ENCODE assay signal across 27 cellular contexts in the genomic region with DNA sequence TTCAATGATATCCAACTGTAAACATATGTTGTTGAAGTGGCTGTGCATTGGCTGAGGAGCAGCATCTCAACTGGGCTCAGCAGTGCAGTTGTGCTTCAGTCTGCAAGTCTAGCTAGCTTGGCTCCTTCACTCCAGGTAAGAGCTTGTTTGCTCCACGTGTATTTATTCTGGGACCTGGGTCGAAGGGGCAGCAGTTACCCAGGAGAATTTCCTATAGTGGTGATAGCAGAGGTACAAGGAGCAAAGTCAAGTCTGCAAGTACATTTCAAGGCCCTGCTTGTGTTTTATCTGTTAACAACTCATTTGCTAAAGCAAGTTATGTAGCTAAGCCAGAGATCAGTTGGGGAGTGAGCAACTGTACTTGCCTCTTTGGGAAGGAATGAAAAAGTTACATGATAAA.
"Had no signal": no experiment of that assay in that cellular context is flagged by ENCODE, and none has a peak within 500 bp of the region (broad histone marks: within the 10 kb centered on the region; RNA-seq: fewer than 3 reads in every experiment).

No MANE protein-coding gene starts in this region.

- H3K36me3 ChIP-seq: esophagus squamous epithelium had no signal

- H3K27ac ChIP-seq: coronary artery, epithelial cell of prostate, esophagus squamous epithelium, gastrocnemius medialis, heart right ventricle, left lung, lower lobe of right lung had no signal

- FAIRE-seq: colon, endometrium, kidney had no signal

- H3K4me3 ChIP-seq: coronary artery, esophagus squamous epithelium, gastrocnemius medialis, heart right ventricle, left lung, lower lobe of right lung, mucosa of descending colon had no signal

- H3K4me1 Mint-ChIP-seq: immature natural killer cell had no signal

- H3K4me3 Mint-ChIP-seq: effector memory CD8-positive, alpha-beta T cell; endodermal cell; immature natural killer cell; mesothelial cell of epicardium had no signal

- H3K27ac Mint-ChIP-seq: effector memory CD8-positive, alpha-beta T cell; endodermal cell; immature natural killer cell; mesothelial cell of epicardium had no signal

- DNase-seq: dermis blood vessel endothelial cell; effector CD8-positive, alpha-beta T cell; effector memory CD8-positive, alpha-beta T cell; endodermal cell; erythroblast; esophagus squamous epithelium; foreskin fibroblast; foreskin melanocyte; gastrocnemius medialis; glutamatergic neuron; head of caudate nucleus; heart right ventricle; hypothalamus; immature natural killer cell; islet precursor cell; kidney; kidney glomerular epithelial cell; left lung; left ventricle myocardium superior; lower lobe of right lung; mesenchymal stem cell; mucosa of descending colon had no signal

- H3K4me1 ChIP-seq: esophagus squamous epithelium, gastrocnemius medialis, heart right ventricle, left lung, lower lobe of right lung had no signal

- H3K9me3 ChIP-seq: esophagus squamous epithelium, gastrocnemius medialis, heart right ventricle, left lung, lower lobe of right lung, mucosa of descending colon had no signal

- H3K27me3 ChIP-seq: esophagus squamous epithelium, gastrocnemius medialis, heart right ventricle, left lung had no signal

- H3K36me3 Mint-ChIP-seq: immature natural killer cell had no signal

- H3K9me3 Mint-ChIP-seq: effector memory CD8-positive, alpha-beta T cell; endodermal cell; immature natural killer cell; mesothelial cell of epicardium had no signal
